1 cellular context compared by ENCODE assay signal in the genomic region with DNA sequence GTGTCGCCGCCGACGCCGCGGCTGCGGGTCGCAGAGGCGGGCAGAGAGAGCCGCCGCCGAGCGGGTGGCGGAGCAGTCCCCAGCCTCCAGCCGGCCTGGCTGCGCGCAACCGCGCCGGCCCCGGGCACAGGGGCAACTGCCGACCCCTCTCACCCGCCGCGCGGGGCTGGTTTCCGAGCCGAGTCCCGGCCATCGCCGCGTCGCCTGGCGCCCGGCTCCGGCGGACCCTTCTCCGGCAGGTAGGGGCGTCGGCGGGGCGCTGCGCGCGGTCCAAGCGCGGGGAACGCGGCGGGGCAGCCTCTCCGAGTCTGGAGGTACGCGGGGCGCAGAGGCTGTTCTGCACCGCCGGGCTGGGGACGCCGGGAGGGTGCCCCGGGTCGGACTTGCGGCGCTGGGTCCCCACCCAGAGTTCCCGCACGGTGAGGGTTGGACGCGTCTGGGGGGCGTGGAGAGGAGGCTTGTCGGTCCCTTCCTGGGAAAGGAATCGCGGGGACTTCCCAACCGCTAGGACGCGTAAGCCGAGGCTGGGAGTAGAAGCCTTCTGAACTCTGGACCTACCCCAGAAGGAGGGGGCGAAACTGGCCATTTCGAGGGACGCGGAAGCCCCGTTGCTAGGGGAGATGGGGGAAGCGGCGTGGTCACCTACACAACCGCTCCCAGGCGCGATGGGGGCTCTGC.
TF ChIP-seq lines count a peak whose summit lies in the region.

No MANE protein-coding gene starts in this region.

TF ChIP-seq in IMR-90, 13 proteins besides CTCF, POLR2A, EP300 and RAD21 (continued from another document):
- no peak for TF ChIP-seq MXI1 (IDR thresholded peaks at IDR 0.05; ENCODE audit: borderline replicate concordance, low read depth, low read length)
- TF ChIP-seq SMC3 (IDR thresholded peaks at IDR 0.05; ENCODE audit: low read depth, low read length), result no peak
- TF ChIP-seq RFX5 (IDR thresholded peaks at IDR 0.05; ENCODE audit: low read depth, low read length), result no peak
- TF ChIP-seq BHLHE40 (IDR thresholded peaks at IDR 0.05; ENCODE audit: low read depth, low read length), result no peak
- no peak for TF ChIP-seq NFE2L2 (IDR thresholded peaks at IDR 0.05; ENCODE audit: low read depth, low read length)
- no peak for TF ChIP-seq RCOR1 (IDR thresholded peaks at IDR 0.05; ENCODE audit: insufficient replicate concordance, low read length)
TF ChIP-seq in IMR-90: peak in this region for 0.
